In the genomic region with DNA sequence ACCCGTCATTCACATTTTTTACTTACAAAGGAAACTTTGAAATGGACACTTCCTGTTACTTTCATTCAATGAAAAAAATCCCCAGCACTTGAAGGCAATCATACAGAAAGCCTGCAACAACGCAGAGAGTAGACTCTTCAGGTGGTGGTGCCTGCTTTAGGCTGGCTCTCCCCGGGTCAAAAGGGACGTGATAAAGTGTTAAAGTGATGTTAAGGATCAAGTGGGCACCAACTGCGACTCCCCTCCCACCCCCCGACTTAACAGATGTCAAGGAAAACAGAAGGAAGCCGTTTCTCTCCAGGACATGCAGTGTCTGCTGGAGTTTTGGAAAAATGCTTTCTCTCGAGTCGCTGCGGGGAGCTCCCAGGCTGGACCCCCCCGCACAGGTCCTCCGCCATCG, we compare ENCODE assay signal across 8 cellular contexts. TPM values are rescaled to one million over a fixed set of nuclear protein-coding genes. Genes with fewer than 3 reads are reported as not detected.
DNase-seq lines count a peak whose midpoint lies in the region.
"Had no signal": no experiment of that assay in that cellular context is flagged by ENCODE, and none has a peak within 500 bp of the region (broad histone marks: within the 10 kb centered on the region; RNA-seq: fewer than 3 reads in every experiment).

No MANE protein-coding gene starts in this region.

- intact Hi-C loops in dendritic cell treated with granulocyte-macrophage colony-stimulating factor and Interleukin-4, amounts not matched to agents 40 ng/mL and 50 ng/mL, for 4 days (cut with micrococcal nuclease), result no loop called here

- peaks cover 21 to 27% of the 10 kb centered on the region in 2 donors for H3K4me1 ChIP-seq in neuronal stem cell (ENCODE audit: control insufficient read depth in 2 of 2, insufficient read depth in 1 of 2, low read depth in 1 of 2, low read length in 2 of 2)

- peak overlapping the region; percentile 45; the same call in 1 of the 2 replicates for H3K4me3 ChIP-seq in GM08714 (ENCODE audit: low read length)
- H3K4me3 ChIP-seq in neuronal stem cell (ENCODE audit: low read length in 2 of 2), result peak overlapping the region; percentile 74 to 75

- H2BK12ac ChIP-seq in neuronal stem cell (ENCODE audit: low read length), result no peak overlapping the region

- H3K27ac ChIP-seq in neuronal stem cell (replicated peaks; ENCODE audit: low read length), result peak overlapping the region; percentile 46

- no peak overlapping the region for H2AK5ac ChIP-seq in neuronal stem cell (ENCODE audit: low read depth, low read length)

- no peak overlapping the region for H3K23ac ChIP-seq in neuronal stem cell (ENCODE audit: low read depth, low read length, poor library complexity)

- DNase-seq in NOMO-1 treated with DMSO at 0.1 percent for 48 hours (lab: John Stamatoyannopoulos, UW; ENCODE audit: unreplicated experiment) (peak; percentile 52), neuronal stem cell (ENCODE audit: low spot score) (no peak), GM19240 (ENCODE audit: insufficient read length, low spot score) (no peak), cerebellum (ENCODE audit: low spot score) (no peak)
- DNase-seq in stimulated activated CD8-positive, alpha-beta memory T cell treated with anti-CD3 and anti-CD28 coated beads, Interleukin-4, amount 100 ng/mL, for 48 hours, result no peak

- peak overlapping the region; percentile 50 for H3K9ac ChIP-seq in neuronal stem cell (ENCODE audit: low read depth, low read length, poor library complexity)

- H3K4ac ChIP-seq in neuronal stem cell (ENCODE audit: low read length), result no peak overlapping the region

- peak overlapping the region; percentile 44 for H3K18ac ChIP-seq in neuronal stem cell (ENCODE audit: low read length)

- no peak overlapping the region for H2BK120ac ChIP-seq in neuronal stem cell (ENCODE audit: low read depth, low read length)

- H3K79me1 ChIP-seq in neuronal stem cell (ENCODE audit: low read depth, low read length), result peaks cover 2% of the 10 kb centered on the region

- H3K36me3 ChIP-seq in neuronal stem cell (replicated peaks in 1 of 2; ENCODE audit: control insufficient read depth in 2 of 2, insufficient read depth in 2 of 2, low read length in 2 of 2), result peaks cover 5 to 10% of the 10 kb centered on the region in 2 donors

- H3K4me1 Mint-ChIP-seq in dendritic cell treated with granulocyte-macrophage colony-stimulating factor and Interleukin-4, amounts not matched to agents 40 ng/mL and 50 ng/mL, for 4 days (ENCODE audit: low read depth), result peaks cover 40% of the 10 kb centered on the region

- H3K4me3 Mint-ChIP-seq in dendritic cell treated with granulocyte-macrophage colony-stimulating factor and Interleukin-4, amounts not matched to agents 40 ng/mL and 50 ng/mL, for 4 days, result peak overlapping the region; percentile 82

- no peaks in the 10 kb centered on the region for H3K9me3 Mint-ChIP-seq in dendritic cell treated with granulocyte-macrophage colony-stimulating factor and Interleukin-4, amounts not matched to agents 40 ng/mL and 50 ng/mL, for 4 days

- H3K27me3 Mint-ChIP-seq in dendritic cell treated with granulocyte-macrophage colony-stimulating factor and Interleukin-4, amounts not matched to agents 40 ng/mL and 50 ng/mL, for 4 days, result peaks cover 63% of the 10 kb centered on the region

- peak overlapping the region; percentile 57 for H3K27ac Mint-ChIP-seq in dendritic cell treated with granulocyte-macrophage colony-stimulating factor and Interleukin-4, amounts not matched to agents 40 ng/mL and 50 ng/mL, for 4 days

- H3K27me3 ChIP-seq in neuronal stem cell (ENCODE audit: control insufficient read depth in 3 of 3, insufficient read depth in 3 of 3, low read depth in 1 of 3, low read length in 3 of 3), result peaks cover 0 to 5% (median 0%) of the 10 kb centered on the region in 3 experiments

- no peak overlapping the region for H4K8ac ChIP-seq in neuronal stem cell (ENCODE audit: low read depth, low read length)

- H2BK15ac ChIP-seq in neuronal stem cell (ENCODE audit: low read length), result no peak overlapping the region

- peak overlapping the region; percentile 89 for H2AFZ ChIP-seq in neuronal stem cell (ENCODE audit: low read length)

- no peak overlapping the region for H3K14ac ChIP-seq in neuronal stem cell (ENCODE audit: low read length)

- no CpG with 5 or more reads among the region's 13 CpGs for WGBS in neuronal stem cell (ENCODE audit: extremely low coverage in 2 of 2, insufficient read length in 2 of 2, insufficient replicate concordance in 1 of 2), 2 donors

- H3K36me3 Mint-ChIP-seq in dendritic cell treated with granulocyte-macrophage colony-stimulating factor and Interleukin-4, amounts not matched to agents 40 ng/mL and 50 ng/mL, for 4 days (ENCODE audit: low read depth), result no peaks in the 10 kb centered on the region

- no peak overlapping the region for H2BK5ac ChIP-seq in neuronal stem cell (ENCODE audit: low read length)

- no peaks in the 10 kb centered on the region for H3K9me3 ChIP-seq in neuronal stem cell (replicated peaks in 1 of 2; ENCODE audit: control insufficient read depth in 2 of 2, insufficient read depth in 1 of 2, low read depth in 1 of 2, low read length in 2 of 2)

- peak overlapping the region; percentile 83 for H3K4me2 ChIP-seq in neuronal stem cell (ENCODE audit: insufficient read depth, low read length, poor library complexity, severe bottlenecking)

- H4K91ac ChIP-seq in neuronal stem cell (ENCODE audit: low read depth, low read length, poor library complexity), result no peak overlapping the region

RNA-seq across cellular contexts. Expression of gene PNPLA3, which starts 0.4 kb away (rescaled TPM):
- 11.0 TPM for polyA plus RNA-seq in neuronal stem cell (2013, experiment 1 of 2)
- 11.6 TPM for polyA plus RNA-seq in neuronal stem cell (2013, experiment 2 of 2)
- total RNA-seq in cerebellum, result 7.7 TPM

RNA-seq across cellular contexts. Expression of gene PNPLA5, which starts 31.4 kb away (rescaled TPM):
- polyA plus RNA-seq in neuronal stem cell (2013, experiment 1 of 2), result not detected
- not detected for polyA plus RNA-seq in neuronal stem cell (2013, experiment 2 of 2)
- not detected for total RNA-seq in cerebellum
- total RNA-seq: T-helper 2 cell treated with Interferon-gamma antibody and Interleukin-4, amounts not matched to agents 100 ng/mL and 5 ng/mL, for 36 hours had no signal

RNA-seq across cellular contexts. Expression of gene SAMM50, which starts 32.1 kb away (rescaled TPM):
- polyA plus RNA-seq in neuronal stem cell (2013, experiment 1 of 2), result 26.1 TPM
- 25.1 TPM for polyA plus RNA-seq in neuronal stem cell (2013, experiment 2 of 2)
- total RNA-seq in cerebellum, result 29.1 TPM
